16 cellular contexts compared by ENCODE assay signal in the genomic region with DNA sequence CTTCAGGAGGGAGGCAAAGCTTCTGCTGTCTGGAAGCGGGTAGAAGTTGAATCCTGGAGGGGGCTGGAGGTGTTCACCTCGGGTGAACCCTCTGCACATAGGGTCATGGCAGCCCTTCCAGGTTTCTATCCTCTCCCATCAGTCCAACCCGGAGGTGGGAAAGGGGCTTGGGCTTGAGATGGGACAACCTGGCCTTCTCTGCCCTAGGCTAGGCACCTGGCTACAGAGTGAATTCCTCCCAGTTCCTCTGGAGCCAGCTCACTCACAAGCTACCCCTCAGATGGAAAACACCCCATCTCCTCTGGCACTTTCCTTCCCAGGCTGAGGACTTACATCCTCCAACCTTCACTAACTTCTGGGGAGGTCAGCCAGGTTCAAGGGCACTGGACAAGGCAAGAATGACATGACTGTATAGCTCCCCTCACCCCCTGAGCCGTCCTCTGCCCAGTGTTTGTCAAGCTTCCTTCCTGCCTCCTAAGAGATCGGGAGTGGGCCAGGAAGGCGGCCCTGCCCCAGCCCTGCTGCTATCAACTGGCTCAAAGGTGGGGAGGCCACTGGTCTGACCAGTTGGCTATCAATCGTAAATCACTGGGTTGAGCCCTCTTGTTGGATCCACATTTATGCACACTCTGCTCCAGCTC. TPM values are rescaled to one million over a fixed set of nuclear protein-coding genes. Genes with fewer than 3 reads are reported as not detected.
DNase-seq lines count a peak whose midpoint lies in the region; ATAC-seq and TF ChIP-seq lines count a peak whose summit lies in the region.
"Had no signal": no experiment of that assay in that cellular context is flagged by ENCODE, and none has a peak within 500 bp of the region (broad histone marks: within the 10 kb centered on the region; RNA-seq: fewer than 3 reads in every experiment).

No MANE protein-coding gene starts in this region.

- H3K27ac Mint-ChIP-seq in type B pancreatic cell, result no peak overlapping the region
- H3K27ac Mint-ChIP-seq: CD4-positive, alpha-beta memory T cell; GM23338 had no signal

- H3K27me3 ChIP-seq in left ventricle myocardium inferior (ENCODE audit: low read depth), result no peaks in the 10 kb centered on the region
- H3K27me3 ChIP-seq: BE2C had no signal

- H3K4me1 Mint-ChIP-seq in type B pancreatic cell (ENCODE audit: unreplicated experiment), result no peaks in the 10 kb centered on the region
- H3K4me1 Mint-ChIP-seq: CD4-positive, alpha-beta memory T cell had no signal

- no peaks in the 10 kb centered on the region for H3K27me3 Mint-ChIP-seq in type B pancreatic cell

- H3K4me1 ChIP-seq in left ventricle myocardium inferior, result no peaks in the 10 kb centered on the region
- H3K4me1 ChIP-seq: BE2C had no signal

- DNase-seq in HT-29 (ENCODE audit: low spot score), result peak; percentile 69
- DNase-seq in mucosa of gallbladder (ENCODE audit: low spot score), result peak; percentile 3
- peak; percentile 56 for DNase-seq in type B pancreatic cell (ENCODE audit: extremely low spot score, unreplicated experiment)
- no peak for DNase-seq in effector CD8-positive, alpha-beta T cell (lab: John Stamatoyannopoulos, UW)
- DNase-seq in NCI-H446 treated with DMSO at 0.1 percent for 48 hours (lab: John Stamatoyannopoulos, UW), result no peak
- no peak for DNase-seq in left ventricle myocardium inferior
- DNase-seq: BE2C; CD4-positive, alpha-beta memory T cell; DMS153; DMS79 treated with DMSO at 0.1 percent for 48 hours; GDM1; H7 had no signal

- intact Hi-C loops in left ventricle myocardium inferior (cut with micrococcal nuclease), result no loop called here

- no peaks in the 10 kb centered on the region for H3K36me3 Mint-ChIP-seq in type B pancreatic cell
- H3K36me3 Mint-ChIP-seq: CD4-positive, alpha-beta memory T cell had no signal

- no peaks in the 10 kb centered on the region for H3K9me3 Mint-ChIP-seq in type B pancreatic cell
- H3K9me3 Mint-ChIP-seq: CD4-positive, alpha-beta memory T cell had no signal

- no peak overlapping the region for H3K27ac ChIP-seq in left ventricle myocardium inferior (replicated peaks)
- H3K27ac ChIP-seq: C4-2B, HL-60 had no signal

- no peak overlapping the region for H3K4me3 ChIP-seq in left ventricle myocardium inferior
- H3K4me3 ChIP-seq: GM23338 had no signal

- no peak for TF ChIP-seq CTCF in type B pancreatic cell (conservative IDR thresholded peaks at IDR 0.05)
- TF ChIP-seq CTCF in left ventricle myocardium inferior (IDR thresholded peaks at IDR 0.05; ENCODE audit: borderline replicate concordance), result no peak

- H3K36me3 ChIP-seq in left ventricle myocardium inferior, result no peaks in the 10 kb centered on the region
- H3K36me3 ChIP-seq: BE2C had no signal

- peak; percentile 9 for ATAC-seq in esophagus mucosa
- ATAC-seq: GM23338 had no signal

- H3K9me3 ChIP-seq in left ventricle myocardium inferior (replicated peaks), result peaks cover 8% of the 10 kb centered on the region
- H3K9me3 ChIP-seq: BE2C had no signal

- no peak overlapping the region for H3K4me3 Mint-ChIP-seq in type B pancreatic cell
- H3K4me3 Mint-ChIP-seq: CD4-positive, alpha-beta memory T cell; GM23338 had no signal

RNA-seq across cellular contexts. Expression of a gene that starts 45.8 kb away (rescaled TPM):
- 8.2 and 12.8 TPM in 2 replicates for total RNA-seq in HT-29 (2014; rRNA removed; shearing (Covaris generic))
- total RNA-seq in esophagus mucosa (0.60 TPM), mucosa of gallbladder (28.1 TPM), type B pancreatic cell (ENCODE audit: low replicate concordance) (2.4 and 7.9 TPM in 2 replicates), left ventricle myocardium inferior (44.6 TPM)

Comparison
In these comparisons a context has a peak if more than half of its experiments do, and no peak if none do; other contexts are left out.
1. DNase-seq: peak in HT-29 (single experiment), mucosa of gallbladder (single experiment) and type B pancreatic cell (single experiment); none in effector CD8-positive, alpha-beta T cell (single experiment), NCI-H446 treated with DMSO at 0.1 percent for 48 hours (single experiment) and left ventricle myocardium inferior (single experiment).